Comparison of ENCODE assay signal across 1 cellular context in the genomic region with DNA sequence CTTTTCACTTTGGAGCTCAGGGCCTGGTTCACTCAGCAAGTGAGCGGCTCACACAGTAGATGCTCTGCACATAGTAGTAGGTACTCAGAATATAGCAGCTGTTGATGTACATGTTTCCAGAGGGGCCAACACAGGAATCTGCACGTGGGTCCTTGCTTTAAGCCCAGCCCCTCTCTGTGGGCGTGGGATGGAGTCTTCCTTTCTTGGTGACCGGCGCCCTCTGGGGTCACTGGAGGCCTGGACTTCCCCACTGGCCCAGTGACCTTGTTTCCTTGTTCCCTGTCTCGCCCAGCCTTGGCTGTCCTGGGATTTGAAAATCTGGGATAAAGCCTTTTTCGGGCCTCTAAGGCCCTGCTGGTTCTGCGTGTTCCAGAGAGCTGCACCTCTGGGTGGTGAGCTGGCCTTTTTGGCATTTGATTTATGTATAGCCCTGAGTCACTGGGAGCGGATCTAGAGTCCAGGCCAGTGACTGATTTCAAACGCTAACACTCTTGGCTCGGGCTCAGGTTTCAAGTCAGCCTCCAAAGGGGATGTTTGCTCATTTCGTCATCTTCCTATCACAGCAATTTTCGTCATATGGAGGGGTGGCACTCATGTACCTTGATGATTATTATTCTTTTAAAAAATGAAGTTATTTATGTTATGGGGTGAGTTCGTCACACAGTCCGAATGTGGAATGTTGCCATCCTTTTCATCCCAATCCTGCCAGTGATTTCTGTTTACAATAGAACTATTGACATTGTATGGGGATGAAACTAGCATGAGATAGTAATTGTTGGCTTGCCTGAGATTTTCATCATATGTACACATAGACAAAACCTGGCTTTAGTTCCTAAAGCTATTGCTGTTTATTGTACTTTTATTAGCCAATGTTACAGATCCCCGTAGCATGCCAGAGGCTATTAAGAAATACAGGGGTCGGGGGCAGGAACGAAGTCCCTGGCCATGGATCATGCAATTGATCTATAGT.
TF ChIP-seq lines count a peak whose summit lies in the region.

No MANE protein-coding gene starts in this region.

TF ChIP-seq in HepG2, 621 proteins besides CTCF, POLR2A, EP300 and RAD21 (continued from another document and continues in another):
- TF ChIP-seq, protein P1, sequence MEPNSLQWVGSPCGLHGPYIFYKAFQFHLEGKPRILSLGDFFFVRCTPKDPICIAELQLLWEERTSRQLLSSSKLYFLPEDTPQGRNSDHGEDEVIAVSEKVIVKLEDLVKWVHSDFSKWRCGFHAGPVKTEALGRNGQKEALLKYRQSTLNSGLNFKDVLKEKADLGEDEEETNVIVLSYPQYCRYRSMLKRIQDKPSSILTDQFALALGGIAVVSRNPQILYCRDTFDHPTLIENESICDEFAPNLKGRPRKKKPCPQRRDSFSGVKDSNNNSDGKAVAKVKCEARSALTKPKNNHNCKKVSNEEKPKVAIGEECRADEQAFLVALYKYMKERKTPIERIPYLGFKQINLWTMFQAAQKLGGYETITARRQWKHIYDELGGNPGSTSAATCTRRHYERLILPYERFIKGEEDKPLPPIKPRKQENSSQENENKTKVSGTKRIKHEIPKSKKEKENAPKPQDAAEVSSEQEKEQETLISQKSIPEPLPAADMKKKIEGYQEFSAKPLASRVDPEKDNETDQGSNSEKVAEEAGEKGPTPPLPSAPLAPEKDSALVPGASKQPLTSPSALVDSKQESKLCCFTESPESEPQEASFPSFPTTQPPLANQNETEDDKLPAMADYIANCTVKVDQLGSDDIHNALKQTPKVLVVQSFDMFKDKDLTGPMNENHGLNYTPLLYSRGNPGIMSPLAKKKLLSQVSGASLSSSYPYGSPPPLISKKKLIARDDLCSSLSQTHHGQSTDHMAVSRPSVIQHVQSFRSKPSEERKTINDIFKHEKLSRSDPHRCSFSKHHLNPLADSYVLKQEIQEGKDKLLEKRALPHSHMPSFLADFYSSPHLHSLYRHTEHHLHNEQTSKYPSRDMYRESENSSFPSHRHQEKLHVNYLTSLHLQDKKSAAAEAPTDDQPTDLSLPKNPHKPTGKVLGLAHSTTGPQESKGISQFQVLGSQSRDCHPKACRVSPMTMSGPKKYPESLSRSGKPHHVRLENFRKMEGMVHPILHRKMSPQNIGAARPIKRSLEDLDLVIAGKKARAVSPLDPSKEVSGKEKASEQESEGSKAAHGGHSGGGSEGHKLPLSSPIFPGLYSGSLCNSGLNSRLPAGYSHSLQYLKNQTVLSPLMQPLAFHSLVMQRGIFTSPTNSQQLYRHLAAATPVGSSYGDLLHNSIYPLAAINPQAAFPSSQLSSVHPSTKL (CRISPR knock-in tag; IDR thresholded peaks at IDR 0.05): peak; percentile 91
- TF ChIP-seq ZNF235 (CRISPR knock-in tag; IDR thresholded peaks at IDR 0.05; ENCODE audit: borderline replicate concordance) (no peak), ZNF816 (CRISPR knock-in tag; IDR thresholded peaks at IDR 0.05; ENCODE audit: borderline replicate concordance) (peak; percentile 70; the same call in 1 of the 2 replicates), ZNF841 (CRISPR knock-in tag; IDR thresholded peaks at IDR 0.05; ENCODE audit: borderline replicate concordance) (no peak), FOXA3 (CRISPR knock-in tag; IDR thresholded peaks at IDR 0.05) (peak; percentile 92), SP1 (IDR thresholded peaks at IDR 0.05) (no peak), SP1 (CRISPR knock-in tag; IDR thresholded peaks at IDR 0.05) (no peak), ZNF768 (CRISPR knock-in tag; IDR thresholded peaks at IDR 0.05) (no peak), PHF5A (CRISPR knock-in tag; IDR thresholded peaks at IDR 0.05; ENCODE audit: low read depth, unreplicated experiment) (no peak), PRDM15 (CRISPR knock-in tag; IDR thresholded peaks at IDR 0.05) (peak; percentile 75; the same call in 1 of the 2 replicates), ZFYVE20 (CRISPR knock-in tag; IDR thresholded peaks at IDR 0.05; ENCODE audit: borderline replicate concordance, low read depth) (no peak), SMC3 (IDR thresholded peaks at IDR 0.05; ENCODE audit: low read length) (no peak), CREM (IDR thresholded peaks at IDR 0.05) (peak; percentile 86), CREM (CRISPR knock-in tag; IDR thresholded peaks at IDR 0.05) (no peak), GFI1 (CRISPR knock-in tag; IDR thresholded peaks at IDR 0.05; ENCODE audit: borderline replicate concordance) (peak; percentile 87), SNAI1 (CRISPR knock-in tag; IDR thresholded peaks at IDR 0.05; ENCODE audit: borderline replicate concordance) (no peak), ZFP36L1 (CRISPR knock-in tag; IDR thresholded peaks at IDR 0.05) (peak; percentile 81; the same call in 1 of the 2 replicates), TBX3 (IDR thresholded peaks at IDR 0.05; ENCODE audit: borderline replicate concordance) (peak; percentile 36; the same call in 1 of the 2 replicates), SNRNP70 (IDR thresholded peaks at IDR 0.05; ENCODE audit: low read depth, low read length) (no peak), TAF1 (CRISPR knock-in tag; IDR thresholded peaks at IDR 0.05) (0 out of 2 replicates have a peak, but pooled peaks have one; percentile 22), ISX (CRISPR knock-in tag; conservative IDR thresholded peaks at IDR 0.05) (no peak), ZNF326 (CRISPR knock-in tag; IDR thresholded peaks at IDR 0.05; ENCODE audit: borderline replicate concordance) (no peak), ZNF17 (CRISPR knock-in tag; IDR thresholded peaks at IDR 0.05) (no peak), ZSCAN29 (CRISPR knock-in tag; conservative IDR thresholded peaks at IDR 0.05) (0 out of 2 replicates have a peak, but pooled peaks have one; percentile 50), PATZ1 (CRISPR knock-in tag; IDR thresholded peaks at IDR 0.05) (peak; percentile 51; the same call in 1 of the 2 replicates), ATF4 (CRISPR knock-in tag; IDR thresholded peaks at IDR 0.05) (peak in 1 of 2 experiments; percentile 90; a peak in 2 of 4 replicates), KDM5A (IDR thresholded peaks at IDR 0.05; ENCODE audit: borderline replicate concordance, low read length) (peak; percentile 21; the same call in 1 of the 2 replicates), GATAD1 (CRISPR knock-in tag; IDR thresholded peaks at IDR 0.05) (peak; percentile 34; the same call in 1 of the 2 replicates), ZBTB21 (CRISPR knock-in tag; IDR thresholded peaks at IDR 0.05) (peak; percentile 94), ZFP37 (CRISPR knock-in tag; IDR thresholded peaks at IDR 0.05; ENCODE audit: borderline replicate concordance) (0 out of 2 replicates have a peak, but pooled peaks have one; percentile 17), NFKB2 (CRISPR knock-in tag; IDR thresholded peaks at IDR 0.05; ENCODE audit: borderline replicate concordance) (peak; percentile 40; the same call in 1 of the 2 replicates)
- TF ChIP-seq, protein P2, sequence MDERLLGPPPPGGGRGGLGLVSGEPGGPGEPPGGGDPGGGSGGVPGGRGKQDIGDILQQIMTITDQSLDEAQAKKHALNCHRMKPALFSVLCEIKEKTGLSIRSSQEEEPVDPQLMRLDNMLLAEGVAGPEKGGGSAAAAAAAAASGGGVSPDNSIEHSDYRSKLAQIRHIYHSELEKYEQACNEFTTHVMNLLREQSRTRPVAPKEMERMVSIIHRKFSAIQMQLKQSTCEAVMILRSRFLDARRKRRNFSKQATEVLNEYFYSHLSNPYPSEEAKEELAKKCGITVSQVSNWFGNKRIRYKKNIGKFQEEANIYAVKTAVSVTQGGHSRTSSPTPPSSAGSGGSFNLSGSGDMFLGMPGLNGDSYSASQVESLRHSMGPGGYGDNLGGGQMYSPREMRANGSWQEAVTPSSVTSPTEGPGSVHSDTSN (CRISPR knock-in tag; IDR thresholded peaks at IDR 0.05): no peak
- TF ChIP-seq, protein P3, sequence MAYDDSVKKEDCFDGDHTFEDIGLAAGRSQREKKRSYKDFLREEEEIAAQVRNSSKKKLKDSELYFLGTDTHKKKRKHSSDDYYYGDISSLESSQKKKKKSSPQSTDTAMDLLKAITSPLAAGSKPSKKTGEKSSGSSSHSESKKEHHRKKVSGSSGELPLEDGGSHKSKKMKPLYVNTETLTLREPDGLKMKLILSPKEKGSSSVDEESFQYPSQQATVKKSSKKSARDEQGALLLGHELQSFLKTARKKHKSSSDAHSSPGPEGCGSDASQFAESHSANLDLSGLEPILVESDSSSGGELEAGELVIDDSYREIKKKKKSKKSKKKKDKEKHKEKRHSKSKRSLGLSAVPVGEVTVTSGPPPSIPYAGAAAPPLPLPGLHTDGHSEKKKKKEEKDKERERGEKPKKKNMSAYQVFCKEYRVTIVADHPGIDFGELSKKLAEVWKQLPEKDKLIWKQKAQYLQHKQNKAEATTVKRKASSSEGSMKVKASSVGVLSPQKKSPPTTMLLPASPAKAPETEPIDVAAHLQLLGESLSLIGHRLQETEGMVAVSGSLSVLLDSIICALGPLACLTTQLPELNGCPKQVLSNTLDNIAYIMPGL (CRISPR knock-in tag; IDR thresholded peaks at IDR 0.05; ENCODE audit: borderline replicate concordance in 1 of 2, low read depth in 1 of 2): peak in 1 of 2 experiments; percentile 42; a peak in 1 of 4 replicates
- TF ChIP-seq, protein P4, sequence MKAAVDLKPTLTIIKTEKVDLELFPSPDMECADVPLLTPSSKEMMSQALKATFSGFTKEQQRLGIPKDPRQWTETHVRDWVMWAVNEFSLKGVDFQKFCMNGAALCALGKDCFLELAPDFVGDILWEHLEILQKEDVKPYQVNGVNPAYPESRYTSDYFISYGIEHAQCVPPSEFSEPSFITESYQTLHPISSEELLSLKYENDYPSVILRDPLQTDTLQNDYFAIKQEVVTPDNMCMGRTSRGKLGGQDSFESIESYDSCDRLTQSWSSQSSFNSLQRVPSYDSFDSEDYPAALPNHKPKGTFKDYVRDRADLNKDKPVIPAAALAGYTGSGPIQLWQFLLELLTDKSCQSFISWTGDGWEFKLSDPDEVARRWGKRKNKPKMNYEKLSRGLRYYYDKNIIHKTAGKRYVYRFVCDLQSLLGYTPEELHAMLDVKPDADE (CRISPR knock-in tag; IDR thresholded peaks at IDR 0.05): no peak
